8 cellular contexts compared by ENCODE assay signal in genomic region chr17:76793775-76794174, GRCh38. TPM values are rescaled to one million over a fixed set of nuclear protein-coding genes. Genes with fewer than 3 reads are reported as not detected.
DNase-seq lines count a peak whose midpoint lies in the region; ATAC-seq, FAIRE-seq and TF ChIP-seq lines count a peak whose summit lies in the region.

No MANE protein-coding gene starts in this region.

- no peak for ATAC-seq in HG03571 (IDR thresholded peaks at IDR 0.05; ENCODE audit: unreplicated experiment)
- ATAC-seq in activated T-cell treated with anti-CD3 and anti-CD28 coated beads, Interleukin-2, amount 50 U/mL, for 4 hours, result no peak
- no peak for ATAC-seq in naive thymus-derived CD8-positive, alpha-beta T cell

- H3K27ac Mint-ChIP-seq in naive thymus-derived CD8-positive, alpha-beta T cell, result no peak overlapping the region

- H3K4me1 Mint-ChIP-seq in activated T-cell treated with anti-CD3 and anti-CD28 coated beads, Interleukin-2, amount 50 U/mL, for 4 hours (ENCODE audit: low read depth), result peaks cover 12% of the 10 kb centered on the region
- peaks cover 10 to 18% (median 14%) of the 10 kb centered on the region in 4 donors for H3K4me1 Mint-ChIP-seq in naive thymus-derived CD8-positive, alpha-beta T cell

- H3K36me3 Mint-ChIP-seq in activated T-cell treated with anti-CD3 and anti-CD28 coated beads, Interleukin-2, amount 50 U/mL, for 4 hours (ENCODE audit: insufficient read depth), result peaks cover 4% of the 10 kb centered on the region
- H3K36me3 Mint-ChIP-seq in naive thymus-derived CD8-positive, alpha-beta T cell, result peaks cover 0 to 2% (median 0%) of the 10 kb centered on the region in 3 donors

- H3K4me3 Mint-ChIP-seq in activated T-cell treated with anti-CD3 and anti-CD28 coated beads, Interleukin-2, amount 50 U/mL, for 4 hours, result no peak overlapping the region
- no peak overlapping the region for H3K4me3 Mint-ChIP-seq in naive thymus-derived CD8-positive, alpha-beta T cell

- DNase-seq in GM03348 (ENCODE audit: low spot score), result peak; percentile 33
- peak; percentile 87 for DNase-seq in SK-MEL-5 (ENCODE audit: low read depth, low spot score)
- peak; percentile 31 for DNase-seq in iris pigment epithelial cell (ENCODE audit: low read depth)
- no peak for DNase-seq in activated T-cell treated with anti-CD3 and anti-CD28 coated beads, Interleukin-2, amount 50 U/mL, for 4 hours
- no peak for DNase-seq in naive thymus-derived CD8-positive, alpha-beta T cell
- DNase-seq in frontal cortex (ENCODE audit: low spot score in 2 of 2), result no peak

- H3K9me3 Mint-ChIP-seq in activated T-cell treated with anti-CD3 and anti-CD28 coated beads, Interleukin-2, amount 50 U/mL, for 4 hours, result no peaks in the 10 kb centered on the region
- peaks cover 0 to 4% (median 0%) of the 10 kb centered on the region in 9 donors for H3K9me3 Mint-ChIP-seq in naive thymus-derived CD8-positive, alpha-beta T cell

- H3K27me3 Mint-ChIP-seq in activated T-cell treated with anti-CD3 and anti-CD28 coated beads, Interleukin-2, amount 50 U/mL, for 4 hours (ENCODE audit: low read depth), result no peaks in the 10 kb centered on the region
- no peaks in the 10 kb centered on the region for H3K27me3 Mint-ChIP-seq in naive thymus-derived CD8-positive, alpha-beta T cell

- in situ Hi-C loops in SK-MEL-5 (cut with HindIII; ENCODE audit: low pct_unique_long_range_greater_than_20kb, low sequenced_read_pairs), result no loop called here

- TF ChIP-seq CTCF in LNCAP (IDR thresholded peaks at IDR 0.05), result 0 out of 2 replicates have a peak, but pooled peaks have one; percentile 22

- no peak for FAIRE-seq in frontal cortex (lab: Jason Lieb, UNC)

- POLR2A ChIA-PET in naive thymus-derived CD8-positive, alpha-beta T cell (lab: Charles Lee), result interaction anchor here (0.7 kb wide), 1 partner anchor 90 kb away, joined by 4 read pairs; no protein-coding TSS in a partner anchor

RNA-seq across cellular contexts. Expression of gene MFSD11, which starts 55.9 kb away (rescaled TPM):
- total RNA-seq in SK-MEL-5 (2014; rRNA removed; shearing (Covaris generic)), result 41.4 and 42.3 TPM in 2 replicates
- 30.1 and 46.9 TPM in 2 replicates for polyA plus RNA-seq in SK-MEL-5 (2015; cell fraction: cytosol; rRNA removed)
- polyA plus RNA-seq in SK-MEL-5 (2015; cell fraction: nucleus; rRNA removed), result 79.5 and 111 TPM in 2 replicates
- total RNA-seq in activated T-cell treated with anti-CD3 and anti-CD28 coated beads, Interleukin-2, amount 50 U/mL, for 4 hours, result 10 to 100 TPM; 14.6 to 16.6 (median 15.1) TPM
- total RNA-seq in naive thymus-derived CD8-positive, alpha-beta T cell, result 10 to 100 TPM; 28.2 to 30.4 TPM
- polyA plus RNA-seq in naive thymus-derived CD8-positive, alpha-beta T cell, result 10 to 100 TPM; 18.1 to 23.6 (median 18.9) TPM
- 73.0 TPM for total RNA-seq in frontal cortex

RNA-seq across cellular contexts. Expression of gene SRSF2, which starts 56.6 kb away (rescaled TPM):
- 173 and 184 TPM in 2 replicates for total RNA-seq in SK-MEL-5 (2014; rRNA removed; shearing (Covaris generic))
- polyA plus RNA-seq in SK-MEL-5 (2015; cell fraction: cytosol; rRNA removed), result 387 and 403 TPM in 2 replicates
- polyA plus RNA-seq in SK-MEL-5 (2015; cell fraction: nucleus; rRNA removed), result 3,482 and 3,724 TPM in 2 replicates
- 100 to 1,000 TPM; 845 to 927 (median 920) TPM for total RNA-seq in activated T-cell treated with anti-CD3 and anti-CD28 coated beads, Interleukin-2, amount 50 U/mL, for 4 hours
- total RNA-seq in naive thymus-derived CD8-positive, alpha-beta T cell, result 100 to 1,000 TPM; 358 to 377 TPM
- 100 to 1,000 TPM; 101 to 106 (median 105) TPM for polyA plus RNA-seq in naive thymus-derived CD8-positive, alpha-beta T cell
- total RNA-seq in frontal cortex, result 86.4 TPM

Comparison
In these comparisons a context has a peak if more than half of its experiments do, and no peak if none do; other contexts are left out.
1. DNase-seq: peak in GM03348 (single experiment), SK-MEL-5 (single experiment) and iris pigment epithelial cell (single experiment); none in activated T-cell treated with anti-CD3 and anti-CD28 coated beads, Interleukin-2, amount 50 U/mL, for 4 hours (single experiment), naive thymus-derived CD8-positive, alpha-beta T cell (0 of 10) and frontal cortex (0 of 2).